In genomic region chr9:91586282-91586681, GRCh38 we compare ENCODE assay signal across 24 cellular contexts.
"Had no signal": no experiment of that assay in that cellular context is flagged by ENCODE, and none has a peak within 500 bp of the region (broad histone marks: within the 10 kb centered on the region; RNA-seq: fewer than 3 reads in every experiment).

No MANE protein-coding gene starts in this region.

- H3K4me1 ChIP-seq: foreskin keratinocyte, left ventricle myocardium inferior, spleen had no signal

- H3K4me1 Mint-ChIP-seq: naive thymus-derived CD4-positive, alpha-beta T cell; stimulated activated memory B cell treated with anti-CD40 and anti-IgM and Interleukin-4, amounts not matched to agents 10 μg/mL and 1 μg/mL and 100 μg/mL, for 72 hours had no signal

- FAIRE-seq: endometrium, kidney had no signal

- H3K4me3 ChIP-seq: dorsolateral prefrontal cortex, hepatocyte, left ventricle myocardium inferior, lung, spleen, thoracic aorta had no signal

- H3K79me2 ChIP-seq: hepatocyte had no signal

- H3K27ac Mint-ChIP-seq: naive thymus-derived CD4-positive, alpha-beta T cell; nephron progenitor cell; stimulated activated memory B cell treated with anti-CD40 and anti-IgM and Interleukin-4, amounts not matched to agents 10 μg/mL and 1 μg/mL and 100 μg/mL, for 72 hours; stimulated activated naive CD8-positive, alpha-beta T cell treated with anti-CD3 and anti-CD28 coated beads, Interleukin-15, Interleukin-2, amounts not matched to agents 100 ng/mL and 50 ng/mL, for 24 hours had no signal

- DNase-seq: cortex of kidney; dorsolateral prefrontal cortex; effector CD8-positive, alpha-beta T cell; foreskin keratinocyte; kidney; left cardiac atrium; left ventricle myocardium inferior; naive thymus-derived CD4-positive, alpha-beta T cell; nephron progenitor cell; posterior cingulate gyrus; spleen; stimulated activated CD4-positive, alpha-beta T cell treated with anti-CD3 and anti-CD28 coated beads, Interleukin-15, amount 100 ng/mL, for 24 hours; stimulated activated CD4-positive, alpha-beta T cell treated with anti-CD3 and anti-CD28 coated beads, Interleukin-1b, Interleukin-23, amount 100 ng/mL, for 48 hours; stimulated activated CD4-positive, alpha-beta T cell treated with anti-CD3 and anti-CD28 coated beads, Interleukin-4, amount 100 ng/mL, for 24 hours; trophoblast cell had no signal

- H2AFZ ChIP-seq: hepatocyte had no signal

- H3K27ac ChIP-seq: dorsolateral prefrontal cortex, epithelial cell of prostate, foreskin keratinocyte, hepatocyte, left ventricle myocardium inferior, neutrophil, spleen, thoracic aorta had no signal

- H3K4me2 ChIP-seq: hepatocyte had no signal

- H3K36me3 ChIP-seq: left ventricle myocardium inferior, neutrophil, spleen, thoracic aorta had no signal

- H3K4me3 Mint-ChIP-seq: naive thymus-derived CD4-positive, alpha-beta T cell; nephron progenitor cell; stimulated activated memory B cell treated with anti-CD40 and anti-IgM and Interleukin-4, amounts not matched to agents 10 μg/mL and 1 μg/mL and 100 μg/mL, for 72 hours; stimulated activated naive CD8-positive, alpha-beta T cell treated with anti-CD3 and anti-CD28 coated beads, Interleukin-15, Interleukin-2, amounts not matched to agents 100 ng/mL and 50 ng/mL, for 24 hours had no signal

- H3K36me3 Mint-ChIP-seq: naive thymus-derived CD4-positive, alpha-beta T cell; stimulated activated memory B cell treated with anti-CD40 and anti-IgM and Interleukin-4, amounts not matched to agents 10 μg/mL and 1 μg/mL and 100 μg/mL, for 72 hours had no signal

- H3K9me3 ChIP-seq: left ventricle myocardium inferior, neutrophil, spleen, thoracic aorta had no signal

- H3K27me3 ChIP-seq: foreskin keratinocyte, hepatocyte had no signal

- ATAC-seq: foreskin keratinocyte; left cardiac atrium; naive thymus-derived CD4-positive, alpha-beta T cell; sciatic nerve; stimulated activated memory B cell treated with anti-CD40 and anti-IgM and Interleukin-4, amounts not matched to agents 10 μg/mL and 1 μg/mL and 100 μg/mL, for 72 hours had no signal
